In the genomic region with DNA sequence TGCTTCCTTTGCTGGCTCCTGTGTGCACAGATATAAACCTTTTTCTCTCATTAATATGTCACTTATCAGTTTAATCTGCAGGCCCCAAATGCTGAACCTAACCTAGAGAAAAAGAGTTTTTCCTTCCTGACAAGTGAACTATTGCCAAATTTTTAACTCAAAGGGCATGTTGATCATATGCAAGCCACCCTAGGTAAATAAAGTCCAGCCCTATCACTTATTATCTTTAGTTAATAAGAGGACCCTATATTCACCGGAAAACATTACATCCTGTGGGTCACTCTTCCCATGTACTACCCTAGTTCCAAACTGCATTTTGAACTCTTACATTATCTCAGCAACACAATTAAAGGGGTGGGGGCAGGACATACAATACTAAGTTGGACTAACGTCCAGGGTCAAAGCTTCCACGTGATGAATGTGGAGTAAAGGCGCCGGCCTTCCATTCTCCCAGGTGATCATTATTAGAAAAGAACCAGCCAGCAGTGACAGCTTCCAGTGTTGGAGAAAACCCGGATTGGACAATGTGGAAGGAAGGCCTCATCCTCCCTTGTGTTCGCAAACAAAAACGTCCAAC, we compare ENCODE assay signal across 16 cellular contexts.
A peak's percentile ranks its signal among the peaks of the same experiment; 100 is the strongest.
DNase-seq lines count a peak whose midpoint lies in the region; ATAC-seq, FAIRE-seq and TF ChIP-seq lines count a peak whose summit lies in the region.
"Had no signal": no experiment of that assay in that cellular context is flagged by ENCODE, and none has a peak within 500 bp of the region (broad histone marks: within the 10 kb centered on the region; RNA-seq: fewer than 3 reads in every experiment).

No MANE protein-coding gene starts in this region.

- no peak overlapping the region for H4K8ac ChIP-seq in H1 (ENCODE audit: extremely low read depth, insufficient read depth, low read length)

- H3K4me3 Mint-ChIP-seq in activated T-cell treated with anti-CD3 and anti-CD28 coated beads, Interleukin-2, amount 50 U/mL, for 24 hours, result no peak overlapping the region
- no peak overlapping the region for H3K4me3 Mint-ChIP-seq in activated T-cell treated with anti-CD3 and anti-CD28 coated beads, Interleukin-2, amount 50 U/mL, for 4 hours
- H3K4me3 Mint-ChIP-seq in naive thymus-derived CD4-positive, alpha-beta T cell, result no peak overlapping the region
- H3K4me3 Mint-ChIP-seq: activated naive CD4-positive, alpha-beta T cell treated with anti-CD3 and anti-CD28 coated beads, Interleukin-2, amount 10 ng/mL, durations not matched to agents 7 days and 5 days had no signal

- peak overlapping the region; percentile 57 for H3K27ac Mint-ChIP-seq in activated T-cell treated with anti-CD3 and anti-CD28 coated beads, Interleukin-2, amount 50 U/mL, for 24 hours
- peak overlapping the region in 7 of 9 donors; percentile 23 to 87 (median 53) for H3K27ac Mint-ChIP-seq in naive thymus-derived CD4-positive, alpha-beta T cell

- H3K4me3 ChIP-seq in H1 (ENCODE audit: extremely low read depth in 1 of 4, insufficient read depth in 2 of 4, low read depth in 3 of 4, low read length in 4 of 4) (no peak overlapping the region), vagina (no peak overlapping the region), foreskin fibroblast (ENCODE audit: low read depth in 1 of 2, low read length in 2 of 2) (no peak overlapping the region)
- H3K4me3 ChIP-seq in naive thymus-derived CD4-positive, alpha-beta T cell (ENCODE audit: low read length), result no peak overlapping the region
- H3K4me3 ChIP-seq: HAP-1, lower lobe of right lung, testis had no signal

- H3K4me2 ChIP-seq in H1 (ENCODE audit: insufficient read depth in 1 of 2, low read depth in 2 of 2, low read length in 2 of 2), result no peak overlapping the region

- ATAC-seq in activated T-cell treated with anti-CD3 and anti-CD28 coated beads, Interleukin-2, amount 50 U/mL, for 4 hours, result no peak
- no peak for ATAC-seq in naive thymus-derived CD4-positive, alpha-beta T cell
- ATAC-seq in HG02884 (IDR thresholded peaks at IDR 0.05; ENCODE audit: unreplicated experiment), result no peak
- ATAC-seq: lower lobe of right lung had no signal

- no peak overlapping the region for H3K23ac ChIP-seq in H1 (ENCODE audit: insufficient read length)

- intact Hi-C loops in naive thymus-derived CD4-positive, alpha-beta T cell (cut with micrococcal nuclease), result no loop called here
- intact Hi-C loops in vagina (cut with DNase I), result no loop called here

- H3K36me3 ChIP-seq in H1 (ENCODE audit: control insufficient read depth in 2 of 4, insufficient read depth in 4 of 4, low read length in 3 of 4) (no peaks in the 10 kb centered on the region), vagina (no peaks in the 10 kb centered on the region)
- no peaks in the 10 kb centered on the region for H3K36me3 ChIP-seq in naive thymus-derived CD4-positive, alpha-beta T cell (ENCODE audit: control insufficient read depth in 2 of 3, insufficient read depth in 3 of 3, low read length in 3 of 3)
- H3K36me3 ChIP-seq: HAP-1, lower lobe of right lung had no signal

- H3K36me3 Mint-ChIP-seq in activated T-cell treated with anti-CD3 and anti-CD28 coated beads, Interleukin-2, amount 50 U/mL, for 24 hours (ENCODE audit: low read depth), result peaks cover 61% of the 10 kb centered on the region
- peaks cover 9% of the 10 kb centered on the region for H3K36me3 Mint-ChIP-seq in activated T-cell treated with anti-CD3 and anti-CD28 coated beads, Interleukin-2, amount 50 U/mL, for 4 hours (ENCODE audit: insufficient read depth)
- peaks cover 0 to 17% (median 4%) of the 10 kb centered on the region in 5 donors for H3K36me3 Mint-ChIP-seq in naive thymus-derived CD4-positive, alpha-beta T cell

- no peak for TF ChIP-seq RAD21 in H1 (IDR thresholded peaks at IDR 0.05 in 1 of 2, conservative IDR thresholded peaks at IDR 0.05 in 1 of 2; ENCODE audit: low read depth in 2 of 2, low read length in 2 of 2)

- H3K79me2 ChIP-seq in H1 (ENCODE audit: control insufficient read depth in 1 of 2, insufficient read depth in 2 of 2, low read length in 2 of 2), result peaks cover 7 to 94% of the 10 kb centered on the region in 2 experiments

- no peak overlapping the region for H3K9ac ChIP-seq in H1 (replicated peaks in 1 of 4; ENCODE audit: extremely low read depth in 1 of 4, low read depth in 3 of 4, low read length in 3 of 4)

- no peaks in the 10 kb centered on the region for H3K9me3 Mint-ChIP-seq in activated T-cell treated with anti-CD3 and anti-CD28 coated beads, Interleukin-2, amount 50 U/mL, for 24 hours
- H3K9me3 Mint-ChIP-seq in activated T-cell treated with anti-CD3 and anti-CD28 coated beads, Interleukin-2, amount 50 U/mL, for 4 hours, result no peaks in the 10 kb centered on the region
- H3K9me3 Mint-ChIP-seq in naive thymus-derived CD4-positive, alpha-beta T cell, result no peaks in the 10 kb centered on the region
- H3K9me3 Mint-ChIP-seq: activated naive CD4-positive, alpha-beta T cell treated with anti-CD3 and anti-CD28 coated beads, Interleukin-2, amount 10 ng/mL, durations not matched to agents 7 days and 5 days had no signal

- peak overlapping the region; percentile 55; the same call in 1 of the 2 replicates for H2BK5ac ChIP-seq in H1 (ENCODE audit: low read depth, low read length)

- no peak for TF ChIP-seq EP300 in H1 (IDR thresholded peaks at IDR 0.05; ENCODE audit: borderline replicate concordance in 1 of 2, low read depth in 2 of 2, low read length in 2 of 2)

- H3K4me1 ChIP-seq in H1 (replicated peaks in 1 of 4; ENCODE audit: control insufficient read depth in 3 of 4, insufficient read depth in 4 of 4, low read length in 3 of 4) (peaks cover 9 to 28% (median 18%) of the 10 kb centered on the region in 4 experiments), vagina (peaks cover 93% of the 10 kb centered on the region)
- H3K4me1 ChIP-seq in naive thymus-derived CD4-positive, alpha-beta T cell (ENCODE audit: control insufficient read depth in 2 of 2, insufficient read depth in 2 of 2, low read length in 2 of 2), result peaks cover 23 to 27% of the 10 kb centered on the region in 2 donors

- no peak for DNase-seq in activated T-cell treated with anti-CD3 and anti-CD28 coated beads, Interleukin-2, amount 50 U/mL, for 24 hours
- no peak for DNase-seq in activated T-cell treated with anti-CD3 and anti-CD28 coated beads, Interleukin-2, amount 50 U/mL, for 4 hours
- no peak for DNase-seq in H1 (ENCODE audit: low read depth in 1 of 2, low spot score in 2 of 2)
- DNase-seq in naive thymus-derived CD4-positive, alpha-beta T cell, result no peak
- DNase-seq in vagina (ENCODE audit: extremely low spot score in 2 of 2), result no peak
- DNase-seq in foreskin fibroblast, result no peak
- no peak for DNase-seq in ureter (ENCODE audit: low spot score)
- DNase-seq: activated naive CD4-positive, alpha-beta T cell treated with anti-CD3 and anti-CD28 coated beads, Interleukin-2, amount 10 ng/mL, durations not matched to agents 7 days and 5 days; lower lobe of right lung; MV-4-11; retina; stimulated activated CD4-positive, alpha-beta T cell treated with anti-CD3 and anti-CD28 coated beads, Interleukin-1b, Interleukin-23, amount 100 ng/mL, for 48 hours; T-helper 1 cell; testis had no signal

- no peak overlapping the region for H3K27ac ChIP-seq in H1 (ENCODE audit: low read depth, low read length)
- H3K27ac ChIP-seq in naive thymus-derived CD4-positive, alpha-beta T cell (ENCODE audit: low read depth, low read length), result no peak overlapping the region
- H3K27ac ChIP-seq in vagina, result peak overlapping the region; percentile 67
- H3K27ac ChIP-seq: lower lobe of right lung, testis had no signal

- no peaks in the 10 kb centered on the region for H3K9me3 ChIP-seq in H1 (ENCODE audit: insufficient read depth in 2 of 2, low read depth in 1 of 2, low read length in 1 of 2)
- H3K9me3 ChIP-seq in naive thymus-derived CD4-positive, alpha-beta T cell (ENCODE audit: control insufficient read depth in 2 of 3, low read length in 3 of 3), result no peaks in the 10 kb centered on the region
- H3K9me3 ChIP-seq in vagina, result no peaks in the 10 kb centered on the region
- H3K9me3 ChIP-seq: HAP-1, lower lobe of right lung, testis had no signal

- H2AFZ ChIP-seq in H1 (ENCODE audit: low read length), result no peak overlapping the region

- no peaks in the 10 kb centered on the region for H3K27me3 ChIP-seq in H1 (replicated peaks in 1 of 4; ENCODE audit: control insufficient read depth in 3 of 4, extremely low read depth in 1 of 4, insufficient read depth in 3 of 4, low read length in 3 of 4)
- no peaks in the 10 kb centered on the region for H3K27me3 ChIP-seq in naive thymus-derived CD4-positive, alpha-beta T cell (ENCODE audit: control insufficient read depth in 2 of 2, insufficient read depth in 2 of 2, low read length in 2 of 2)
- no peaks in the 10 kb centered on the region for H3K27me3 ChIP-seq in vagina
- H3K27me3 ChIP-seq: testis had no signal

- 83% methylated on average over 8 of the region's 8 CpGs; no CpG with 5 or more reads in 1 of the 2 experiments for WGBS in H1 (ENCODE audit: extremely low coverage in 1 of 2, insufficient coverage in 1 of 2, insufficient read length in 1 of 2, insufficient replicate concordance in 2 of 2, low coverage in 1 of 2, low lambda C conversion rate in 2 of 2, missing lambda C conversion rate in 1 of 2), 2 experiments

- no peak for TF ChIP-seq POLR2A in H1 (IDR thresholded peaks at IDR 0.05; ENCODE audit: control extremely low read depth in 1 of 2, low read depth in 2 of 2, low read length in 2 of 2)
- TF ChIP-seq POLR2A in vagina (IDR thresholded peaks at IDR 0.05), result no peak

- no peak overlapping the region for H2BK12ac ChIP-seq in H1 (ENCODE audit: low read depth, low read length)

- CTCF ChIA-PET in H1 (lab: Charles Lee; ENCODE audit: partially characterized antibody), result interaction anchor here (0.5 to 1.6 kb wide), 8 partner anchors 18 to 163 kb away, joined by 3 to 7 read pairs (median 4); no protein-coding TSS in a partner anchor
- CTCF ChIA-PET in naive thymus-derived CD4-positive, alpha-beta T cell (lab: Charles Lee), result interaction anchor here (0.9 to 1.5 kb wide), 2 partner anchors 12 to 160 kb away, joined by 3 to 5 read pairs; no protein-coding TSS in a partner anchor

- no peak overlapping the region for H2BK120ac ChIP-seq in H1 (replicated peaks; ENCODE audit: low read depth, low read length)

- peaks cover 20% of the 10 kb centered on the region for H3K79me1 ChIP-seq in H1 (ENCODE audit: low read depth, low read length)

- H2BK20ac ChIP-seq in H1 (ENCODE audit: low read length), result no peak overlapping the region

- H2BK15ac ChIP-seq in H1 (ENCODE audit: low read length), result no peak overlapping the region

- no peak for TF ChIP-seq CTCF in H1 (IDR thresholded peaks at IDR 0.05; ENCODE audit: control extremely low read depth in 1 of 3, insufficient read depth in 1 of 3, low read depth in 1 of 3, low read length in 3 of 3)
- TF ChIP-seq CTCF in vagina (IDR thresholded peaks at IDR 0.05), result no peak
- TF ChIP-seq CTCF in foreskin fibroblast (IDR thresholded peaks at IDR 0.05; ENCODE audit: low read depth, low read length), result no peak

- H3K14ac ChIP-seq in H1 (ENCODE audit: insufficient read length), result no peak overlapping the region

- no peak overlapping the region for H4K5ac ChIP-seq in H1 (ENCODE audit: insufficient read length, low read depth, low read length)

- no peak for FAIRE-seq in H1 (lab: Jason Lieb, UNC)

- no peak overlapping the region for H3K18ac ChIP-seq in H1 (ENCODE audit: extremely low read depth, low read length)

- H4K20me1 ChIP-seq in H1 (replicated peaks in 1 of 2; ENCODE audit: control insufficient read depth in 1 of 2, insufficient read depth in 2 of 2, low read length in 2 of 2), result peaks cover 18 to 32% of the 10 kb centered on the region in 2 experiments

- no peak overlapping the region for H3K56ac ChIP-seq in H1 (replicated peaks; ENCODE audit: insufficient read length, low read depth, low read length)

- H3K4ac ChIP-seq in H1 (replicated peaks; ENCODE audit: insufficient read length, low read depth, low read length), result no peak overlapping the region

- no peaks in the 10 kb centered on the region for H3K23me2 ChIP-seq in H1 (ENCODE audit: low read depth, low read length)

- POLR2A ChIA-PET in H1 (lab: Charles Lee; ENCODE audit: partially characterized antibody), result no interaction called here
- POLR2A ChIA-PET in naive thymus-derived CD4-positive, alpha-beta T cell (lab: Charles Lee), result no interaction called here

- peaks cover 87% of the 10 kb centered on the region for H3K4me1 Mint-ChIP-seq in activated T-cell treated with anti-CD3 and anti-CD28 coated beads, Interleukin-2, amount 50 U/mL, for 24 hours (ENCODE audit: low read depth)
- H3K4me1 Mint-ChIP-seq in activated T-cell treated with anti-CD3 and anti-CD28 coated beads, Interleukin-2, amount 50 U/mL, for 4 hours (ENCODE audit: low read depth), result peaks cover 80% of the 10 kb centered on the region
- H3K4me1 Mint-ChIP-seq in naive thymus-derived CD4-positive, alpha-beta T cell, result peaks cover 61 to 94% (median 90%) of the 10 kb centered on the region in 7 donors

- no peak overlapping the region for H2AK5ac ChIP-seq in H1 (ENCODE audit: low read depth, low read length)

- no peaks in the 10 kb centered on the region for H3K27me3 Mint-ChIP-seq in activated T-cell treated with anti-CD3 and anti-CD28 coated beads, Interleukin-2, amount 50 U/mL, for 24 hours
- no peaks in the 10 kb centered on the region for H3K27me3 Mint-ChIP-seq in activated T-cell treated with anti-CD3 and anti-CD28 coated beads, Interleukin-2, amount 50 U/mL, for 4 hours (ENCODE audit: low read depth)
- no peaks in the 10 kb centered on the region for H3K27me3 Mint-ChIP-seq in naive thymus-derived CD4-positive, alpha-beta T cell
- H3K27me3 Mint-ChIP-seq: activated naive CD4-positive, alpha-beta T cell treated with anti-CD3 and anti-CD28 coated beads, Interleukin-2, amount 10 ng/mL, durations not matched to agents 7 days and 5 days had no signal

- no peak overlapping the region for H4K91ac ChIP-seq in H1 (replicated peaks; ENCODE audit: insufficient read length, low read length)
